ENCODE assay signal across 8 cellular contexts in genomic region chr18:79962835-79963657, GRCh38. TPM values are rescaled to one million over a fixed set of nuclear protein-coding genes. Genes with fewer than 3 reads are reported as not detected.
DNase-seq lines count a peak whose midpoint lies in the region; ATAC-seq and TF ChIP-seq lines count a peak whose summit lies in the region.

No MANE protein-coding gene starts in this region.

- H3K27ac ChIP-seq in Peyer's patch = no peak overlapping the region
- no peak overlapping the region for H3K27ac ChIP-seq in RWPE1

- ATAC-seq in GM21526 (IDR thresholded peaks at IDR 0.05; ENCODE audit: low FRiP score, unreplicated experiment) = peak; percentile 69

- no peaks in the 10 kb centered on the region for H3K27me3 ChIP-seq in Peyer's patch

- TF ChIP-seq POLR2A in Peyer's patch (IDR thresholded peaks at IDR 0.05) = no peak

- DNase-seq in D341Med (ENCODE audit: low spot score) (peak; percentile 38), Peyer's patch (peak in 2 of 3 donors; percentile 68 to 73), germinal center (ENCODE audit: low spot score) (peak; percentile 51), cortex of kidney (lab: John Stamatoyannopoulos, UW) (no peak), RWPE1 (ENCODE audit: low spot score) (no peak), HPDE6-E6E7 (ENCODE audit: extremely low spot score) (no peak), 8988T (no peak)

- peaks cover 0 to 11% (median 0%) of the 10 kb centered on the region in 3 donors for H3K36me3 ChIP-seq in Peyer's patch

- peaks cover 0 to 44% (median 12%) of the 10 kb centered on the region in 4 donors for H3K4me1 ChIP-seq in Peyer's patch

- POLR2A ChIA-PET in RWPE1 (lab: Yijun Ruan, JAX; ENCODE audit: low non-redundant PET) = no interaction called here

- peak overlapping the region in 1 of 4 donors; percentile 10 for H3K4me3 ChIP-seq in Peyer's patch

- TF ChIP-seq CTCF in Peyer's patch (IDR thresholded peaks at IDR 0.05) (peak in 1 of 6 experiments; percentile 24), RWPE1 (conservative IDR thresholded peaks at IDR 0.05; ENCODE audit: low read depth) (no peak)

- CTCF ChIA-PET in RWPE1 (lab: Yijun Ruan, JAX) = no interaction called here

- H3K9me3 ChIP-seq in Peyer's patch = no peaks in the 10 kb centered on the region

RNA-seq across cellular contexts. Expression of gene HSBP1L1, which starts 1.4 kb away (rescaled TPM):
- total RNA-seq in Peyer's patch = 10 to 100 TPM; 14.9 to 64.9 (median 47.8) TPM

RNA-seq across cellular contexts. Expression of gene SLC66A2, which starts 11.6 kb away (rescaled TPM):
- 10 to 100 TPM; 28.0 to 41.4 (median 34.9) TPM for total RNA-seq in Peyer's patch

RNA-seq across cellular contexts. Expression of gene TXNL4A, which starts 25.3 kb away (rescaled TPM):
- total RNA-seq in Peyer's patch = 10 to 100 TPM; 14.0 to 44.5 (median 19.4) TPM

Comparison
In these comparisons a context has a peak if more than half of its experiments do, and no peak if none do; other contexts are left out.
1. DNase-seq: peak in D341Med (single experiment), Peyer's patch (2 of 3) and germinal center (single experiment); none in cortex of kidney (single experiment), RWPE1 (single experiment), HPDE6-E6E7 (single experiment) and 8988T (single experiment).